In the genomic region with DNA sequence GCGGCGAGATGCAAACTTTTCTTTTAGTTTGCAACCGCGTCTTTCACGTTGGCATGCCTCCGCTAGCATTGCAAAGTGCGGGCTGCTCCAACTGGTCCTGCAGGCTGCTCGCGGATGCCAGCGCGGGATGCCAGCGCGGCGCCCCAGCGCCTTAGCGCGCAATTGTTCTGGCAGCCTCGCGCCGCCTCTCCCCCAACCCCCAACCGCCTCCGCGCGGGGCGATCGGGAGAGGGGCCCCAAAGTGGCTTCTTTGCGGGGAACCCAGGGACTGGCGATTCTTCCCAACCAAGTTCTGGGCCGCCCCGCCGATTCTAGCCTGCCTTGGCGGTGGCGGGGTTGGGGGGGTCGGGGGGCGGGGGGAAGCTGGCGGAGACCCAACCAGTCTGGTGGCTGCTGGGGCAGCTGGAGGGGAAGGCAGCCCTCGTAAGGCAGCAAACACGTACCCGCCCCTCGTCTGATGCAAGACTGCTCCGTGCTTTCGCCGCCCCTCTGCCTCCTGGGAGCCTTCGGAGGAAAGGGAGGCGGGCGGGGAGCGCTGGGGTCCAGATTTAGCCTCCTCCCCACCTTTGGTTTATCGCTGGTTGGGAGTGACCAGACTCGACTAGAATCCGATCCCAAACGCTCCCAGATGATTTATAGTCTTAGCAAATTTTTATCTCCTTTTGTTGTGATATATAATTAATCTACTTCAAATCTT, we compare ENCODE assay signal across 9 cellular contexts. TPM values are rescaled to one million over a fixed set of nuclear protein-coding genes. Genes with fewer than 3 reads are reported as not detected.
DNase-seq lines count a peak whose midpoint lies in the region; ATAC-seq lines count a peak whose summit lies in the region.
"Had no signal": no experiment of that assay in that cellular context is flagged by ENCODE, and none has a peak within 500 bp of the region (broad histone marks: within the 10 kb centered on the region; RNA-seq: fewer than 3 reads in every experiment).

No MANE protein-coding gene starts in this region.

- peak overlapping the region; percentile 100 for H3K27ac Mint-ChIP-seq in stimulated activated naive CD8-positive, alpha-beta T cell treated with anti-CD3 and anti-CD28 coated beads, Interleukin-15, amount 100 ng/mL, for 72 hours

- DNase-seq in Daoy (ENCODE audit: low read depth) (peak; percentile 95), NCI-H345 treated with DMSO at 0.1 percent for 48 hours (lab: John Stamatoyannopoulos, UW; ENCODE audit: unreplicated experiment) (peak; percentile 82), myocyte (ENCODE audit: low read depth) (peak; percentile 74), T-helper 9 cell (no peak)
- DNase-seq in activated CD8-positive, alpha-beta memory T cell treated with anti-CD3 and anti-CD28 coated beads for 24 hours: peak; percentile 82
- peak; percentile 78 to 87 for DNase-seq in stimulated activated naive CD8-positive, alpha-beta T cell treated with anti-CD3 and anti-CD28 coated beads, Interleukin-15, amount 100 ng/mL, for 72 hours

- peaks cover 9% of the 10 kb centered on the region for H3K27me3 Mint-ChIP-seq in stimulated activated naive CD8-positive, alpha-beta T cell treated with anti-CD3 and anti-CD28 coated beads, Interleukin-15, amount 100 ng/mL, for 72 hours

- ATAC-seq in HG02884 (IDR thresholded peaks at IDR 0.05; ENCODE audit: unreplicated experiment) (peak; percentile 41), esophagus mucosa (peak; percentile 68)
- peak; percentile 90 for ATAC-seq in stimulated activated naive CD8-positive, alpha-beta T cell treated with anti-CD3 and anti-CD28 coated beads, Interleukin-15, amount 100 ng/mL, for 72 hours

- peak overlapping the region; percentile 97 to 99 for H3K4me3 Mint-ChIP-seq in stimulated activated naive CD8-positive, alpha-beta T cell treated with anti-CD3 and anti-CD28 coated beads, Interleukin-15, amount 100 ng/mL, for 72 hours

- H3K4me1 Mint-ChIP-seq in stimulated activated naive CD8-positive, alpha-beta T cell treated with anti-CD3 and anti-CD28 coated beads, Interleukin-15, amount 100 ng/mL, for 72 hours: peaks cover 41% of the 10 kb centered on the region

- no peaks in the 10 kb centered on the region for H3K9me3 Mint-ChIP-seq in stimulated activated naive CD8-positive, alpha-beta T cell treated with anti-CD3 and anti-CD28 coated beads, Interleukin-15, amount 100 ng/mL, for 72 hours

RNA-seq across cellular contexts. Expression of gene PHGDH, which starts 0.8 kb away (rescaled TPM):
- 140 and 166 TPM in 2 replicates for total RNA-seq in Daoy (2014; rRNA removed; shearing (Covaris generic))
- total RNA-seq in esophagus mucosa (108 TPM), myocyte (23.9 and 26.6 TPM in 2 replicates)
- 193 TPM for polyA plus RNA-seq in myocyte (2012)

RNA-seq across cellular contexts. Expression of gene HMGCS2, which starts 56.2 kb away (rescaled TPM):
- not detected in 2 replicates for total RNA-seq in Daoy (2014; rRNA removed; shearing (Covaris generic))
- total RNA-seq in esophagus mucosa (0.76 TPM), myocyte (not detected in 2 replicates)
- not detected for polyA plus RNA-seq in myocyte (2012)
- total RNA-seq: lung microvascular endothelial cell had no signal
